ENCODE assay signal across 17 cellular contexts in the genomic region with DNA sequence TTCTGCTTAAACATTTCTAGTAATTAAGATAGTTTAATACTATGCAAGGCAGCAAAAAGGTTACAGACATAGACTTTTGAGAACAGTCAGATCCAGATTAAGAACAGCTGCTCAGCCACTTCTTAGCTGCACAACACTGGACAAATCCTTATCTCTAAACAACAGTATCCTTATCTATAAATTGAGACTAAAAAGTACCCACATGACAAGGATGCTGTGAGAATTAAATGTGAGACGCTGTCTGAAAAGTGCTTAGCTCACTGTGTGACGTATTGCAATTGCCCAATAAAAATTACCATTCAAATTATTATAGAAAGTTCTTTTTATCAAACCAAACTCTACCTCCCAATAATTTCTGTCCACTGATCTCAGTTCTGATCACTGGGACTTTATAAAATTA. TPM values are rescaled to one million over a fixed set of nuclear protein-coding genes. Genes with fewer than 3 reads are reported as not detected.
DNase-seq lines count a peak whose midpoint lies in the region; ATAC-seq, FAIRE-seq and TF ChIP-seq lines count a peak whose summit lies in the region.
"Had no signal": no experiment of that assay in that cellular context is flagged by ENCODE, and none has a peak within 500 bp of the region (broad histone marks: within the 10 kb centered on the region; RNA-seq: fewer than 3 reads in every experiment).

No MANE protein-coding gene starts in this region.

- TF ChIP-seq RAD21 in A549 (conservative IDR thresholded peaks at IDR 0.05 in 1 of 2, IDR thresholded peaks at IDR 0.05 in 1 of 2): no peak

- no peak for ATAC-seq in A549
- peak; percentile 31 for ATAC-seq in mucosa of descending colon
- ATAC-seq in stimulated activated naive CD8-positive, alpha-beta T cell treated with anti-CD3 and anti-CD28 coated beads, Interleukin-15, Interleukin-2, amounts not matched to agents 100 U/mL and 50 U/mL, for 24 hours: no peak

- no peak for TF ChIP-seq CTCF in A549 (IDR thresholded peaks at IDR 0.05)
- TF ChIP-seq CTCF in mucosa of descending colon (IDR thresholded peaks at IDR 0.05): no peak
- no peak for TF ChIP-seq CTCF in WERI-Rb-1 (IDR thresholded peaks at IDR 0.05; ENCODE audit: low read depth, low read length)
- TF ChIP-seq CTCF in BE2C (IDR thresholded peaks at IDR 0.05; ENCODE audit: low read depth, low read length): no peak

- intact Hi-C loops in mucosa of descending colon (cut with DNase I, micrococcal nuclease): no loop called here

- no peak overlapping the region for H3K4me3 ChIP-seq in A549
- H3K4me3 ChIP-seq in Jurkat, Clone E6-1 (ENCODE audit: low read length): no peak overlapping the region
- no peak overlapping the region for H3K4me3 ChIP-seq in mucosa of descending colon
- H3K4me3 ChIP-seq in WERI-Rb-1 (ENCODE audit: low read depth, low read length): no peak overlapping the region
- H3K4me3 ChIP-seq in BE2C (ENCODE audit: low read depth, low read length): no peak overlapping the region
- H3K4me3 ChIP-seq: PC-9 had no signal

- H3K4me2 ChIP-seq in A549: no peak overlapping the region
- H3K4me2 ChIP-seq: PC-9 had no signal

- CTCF ChIA-PET in A549 (lab: Yijun Ruan, JAX): interaction anchor here (0.8 to 1.0 kb wide), 2 partner anchors 15 to 217 kb away, joined by 3 to 4 read pairs; no protein-coding TSS in a partner anchor

- DNase-seq in A549 (ENCODE audit: low read depth in 1 of 2, low spot score in 1 of 2) (no peak), amniotic epithelial cell (ENCODE audit: low read depth) (peak; percentile 69), mucosa of descending colon (no peak), WERI-Rb-1 (no peak), BE2C (no peak)
- DNase-seq in Jurkat, Clone E6-1 (ENCODE audit: low read depth, low spot score): peak; percentile 69
- no peak for DNase-seq in stimulated activated naive CD8-positive, alpha-beta T cell treated with anti-CD3 and anti-CD28 coated beads, Interleukin-15, Interleukin-2, amounts not matched to agents 100 U/mL and 50 U/mL, for 24 hours
- DNase-seq: DMS79, HCEC 1CT, IMR-90, MV-4-11, NCI-H1436 treated with DMSO at 0.1 percent for 48 hours, NCI-H2081 treated with DMSO at 0.1 percent for 48 hours, NCI-H226, NCI-H526 treated with DMSO at 0.1 percent for 48 hours, PC-9 had no signal

- H3K27ac ChIP-seq in A549 (peak overlapping the region; percentile 10 to 14; a peak in 2 of 6 replicates), WERI-Rb-1 (no peak overlapping the region)
- H3K27ac ChIP-seq: PC-9 had no signal

- 89% methylated on average over 2 of the region's 2 CpGs for WGBS in A549 (ENCODE audit: missing lambda C conversion rate)

- no peaks in the 10 kb centered on the region for H3K9me3 ChIP-seq in A549
- H3K9me3 ChIP-seq in mucosa of descending colon: no peaks in the 10 kb centered on the region
- H3K9me3 ChIP-seq in WERI-Rb-1 (ENCODE audit: severe bottlenecking): no peaks in the 10 kb centered on the region
- no peaks in the 10 kb centered on the region for H3K9me3 ChIP-seq in BE2C

- H3K36me3 ChIP-seq in mucosa of descending colon (ENCODE audit: low read depth): no peaks in the 10 kb centered on the region
- no peaks in the 10 kb centered on the region for H3K36me3 ChIP-seq in WERI-Rb-1
- no peaks in the 10 kb centered on the region for H3K36me3 ChIP-seq in BE2C

- H3K4me1 ChIP-seq in A549 (peaks cover 22% of the 10 kb centered on the region), mucosa of descending colon (ENCODE audit: low read depth) (no peaks in the 10 kb centered on the region), BE2C (peaks cover 5% of the 10 kb centered on the region)

- no peak for TF ChIP-seq POLR2A in A549 (IDR thresholded peaks at IDR 0.05; ENCODE audit: low read length)

- POLR2A ChIA-PET in A549 (lab: Yijun Ruan, JAX): no interaction called here

- H3K27me3 ChIP-seq in WERI-Rb-1 (ENCODE audit: insufficient read depth, low read depth, severe bottlenecking) (no peaks in the 10 kb centered on the region), BE2C (no peaks in the 10 kb centered on the region)

- FAIRE-seq in A549 (lab: Jason Lieb, UNC): no peak
- FAIRE-seq: GM12891 had no signal

- no peak for TF ChIP-seq EP300 in A549 (IDR thresholded peaks at IDR 0.05)

TF ChIP-seq in A549, 52 proteins besides CTCF, POLR2A, EP300 and RAD21:
- no peak for TF ChIP-seq BCL3 (IDR thresholded peaks at IDR 0.05)
- TF ChIP-seq FOXS1 (CRISPR knock-in tag; IDR thresholded peaks at IDR 0.05): no peak
- TF ChIP-seq ESRRA (IDR thresholded peaks at IDR 0.05; ENCODE audit: borderline replicate concordance, low read length): no peak
- TF ChIP-seq, protein P1, sequence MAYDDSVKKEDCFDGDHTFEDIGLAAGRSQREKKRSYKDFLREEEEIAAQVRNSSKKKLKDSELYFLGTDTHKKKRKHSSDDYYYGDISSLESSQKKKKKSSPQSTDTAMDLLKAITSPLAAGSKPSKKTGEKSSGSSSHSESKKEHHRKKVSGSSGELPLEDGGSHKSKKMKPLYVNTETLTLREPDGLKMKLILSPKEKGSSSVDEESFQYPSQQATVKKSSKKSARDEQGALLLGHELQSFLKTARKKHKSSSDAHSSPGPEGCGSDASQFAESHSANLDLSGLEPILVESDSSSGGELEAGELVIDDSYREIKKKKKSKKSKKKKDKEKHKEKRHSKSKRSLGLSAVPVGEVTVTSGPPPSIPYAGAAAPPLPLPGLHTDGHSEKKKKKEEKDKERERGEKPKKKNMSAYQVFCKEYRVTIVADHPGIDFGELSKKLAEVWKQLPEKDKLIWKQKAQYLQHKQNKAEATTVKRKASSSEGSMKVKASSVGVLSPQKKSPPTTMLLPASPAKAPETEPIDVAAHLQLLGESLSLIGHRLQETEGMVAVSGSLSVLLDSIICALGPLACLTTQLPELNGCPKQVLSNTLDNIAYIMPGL (CRISPR knock-in tag; IDR thresholded peaks at IDR 0.05; ENCODE audit: borderline replicate concordance): no peak
- no peak for TF ChIP-seq REST (IDR thresholded peaks at IDR 0.05)
- no peak for TF ChIP-seq MAX (IDR thresholded peaks at IDR 0.05)
- TF ChIP-seq PHF8 (IDR thresholded peaks at IDR 0.05; ENCODE audit: borderline replicate concordance, low read depth): no peak
- no peak for TF ChIP-seq JUN (IDR thresholded peaks at IDR 0.05)
- no peak for TF ChIP-seq TP53 (CRISPR knock-in tag; IDR thresholded peaks at IDR 0.05)
- TF ChIP-seq RNF2 (IDR thresholded peaks at IDR 0.05; ENCODE audit: borderline replicate concordance, low read depth): no peak

RNA-seq across cellular contexts. Expression of gene BORCS5, which starts 35.5 kb away (rescaled TPM):
- polyA plus RNA-seq in A549 (2011; rRNA removed): 10.2 and 13.7 TPM in 2 replicates
- 15.0 and 17.7 TPM in 2 replicates for polyA plus RNA-seq in A549 (2012; cell fraction: cytosol; rRNA removed)
- 22.1 and 29.4 TPM in 2 replicates for polyA plus RNA-seq in A549 (2012; cell fraction: nucleus; rRNA removed)
- 5.1 to 7.3 TPM (median 6.2 TPM) in 3 replicates for polyA plus RNA-seq in A549 (2017; fragmentation: RNase III; extraction: RNeasy Plus Mini Kit Qiagen cat#74134 plus additional on column Dnase treatment)
- polyA minus RNA-seq in A549 (2011; rRNA and poly(A)+ RNA removed): 22.4 and 30.7 TPM in 2 replicates
- polyA plus RNA-seq in Jurkat, Clone E6-1 (2012; ENCODE audit: insufficient read depth, insufficient read length): 13.1 TPM
- 10 to 100 TPM; 12.1 to 18.1 (median 15.0) TPM for total RNA-seq in mucosa of descending colon
- 11.9 TPM for polyA plus RNA-seq in BE2C (2012; ENCODE audit: insufficient read depth, insufficient read length, low read depth)

RNA-seq across cellular contexts. Expression of gene MANSC1, which starts 42.4 kb away (rescaled TPM):
- polyA plus RNA-seq in A549 (2011; rRNA removed) (3.9 and 9.7 TPM in 2 replicates), A549 (2017; fragmentation: RNase III; extraction: RNeasy Plus Mini Kit Qiagen cat#74134 plus additional on column Dnase treatment) (3.7 to 4.4 TPM (median 3.8 TPM) in 3 replicates)
- polyA plus RNA-seq in A549 (2012; cell fraction: cytosol; rRNA removed): 0.86 and 1.1 TPM in 2 replicates
- polyA plus RNA-seq in A549 (2012; cell fraction: nucleus; rRNA removed): 0.47 and 0.86 TPM in 2 replicates
- 3.5 and 4.5 TPM in 2 replicates for polyA minus RNA-seq in A549 (2011; rRNA and poly(A)+ RNA removed)
- polyA plus RNA-seq in Jurkat, Clone E6-1 (2012; ENCODE audit: insufficient read depth, insufficient read length): 2.2 TPM
- 10 to 100 TPM; 34.3 to 59.1 (median 46.5) TPM for total RNA-seq in mucosa of descending colon
- 11.1 TPM for polyA plus RNA-seq in BE2C (2012; ENCODE audit: insufficient read depth, insufficient read length, low read depth)

Comparison
In these comparisons a context has a peak if more than half of its experiments do, and no peak if none do; other contexts are left out.
1. DNase-seq: peak in Jurkat, Clone E6-1 (single experiment) and amniotic epithelial cell (single experiment); none in A549 (0 of 2), mucosa of descending colon (0 of 3), WERI-Rb-1 (single experiment), stimulated activated naive CD8-positive, alpha-beta T cell treated with anti-CD3 and anti-CD28 coated beads, Interleukin-15, Interleukin-2, amounts not matched to agents 100 U/mL and 50 U/mL, for 24 hours (single experiment) and BE2C (single experiment).